In genomic region chr13:91802957-91803356, GRCh38 we compare ENCODE assay signal across 27 cellular contexts.
DNase-seq lines count a peak whose midpoint lies in the region; FAIRE-seq and TF ChIP-seq lines count a peak whose summit lies in the region.
"Had no signal": no experiment of that assay in that cellular context is flagged by ENCODE, and none has a peak within 500 bp of the region (broad histone marks: within the 10 kb centered on the region; RNA-seq: fewer than 3 reads in every experiment).

No MANE protein-coding gene starts in this region.

- H3K27me3 ChIP-seq in mesendoderm (ENCODE audit: insufficient read depth, low read length, poor library complexity) = no peaks in the 10 kb centered on the region
- H3K27me3 ChIP-seq: BE2C, BLaER1 had no signal

- H3K4ac ChIP-seq in mesendoderm (ENCODE audit: low read depth, low read length) = no peak overlapping the region

- no peak overlapping the region for H4K5ac ChIP-seq in mesendoderm (ENCODE audit: low read length)

- H3K4me1 ChIP-seq in HEK293 (ENCODE audit: control insufficient read depth, insufficient read depth, low read length) (no peaks in the 10 kb centered on the region), kidney (ENCODE audit: control insufficient read depth in 1 of 2, insufficient read depth in 1 of 2, low read depth in 1 of 2, low read length in 2 of 2) (no peaks in the 10 kb centered on the region), mesendoderm (ENCODE audit: control insufficient read depth, low read depth, low read length) (no peaks in the 10 kb centered on the region)
- H3K4me1 ChIP-seq: BLaER1 had no signal

- H2AK5ac ChIP-seq in mesendoderm (ENCODE audit: low read length) = no peak overlapping the region

- no peak overlapping the region for H2BK15ac ChIP-seq in mesendoderm (replicated peaks; ENCODE audit: low read depth)

- no peak overlapping the region for H3K4me2 ChIP-seq in mesendoderm (ENCODE audit: low read length)
- H3K4me2 ChIP-seq: BLaER1 had no signal

- H3K9ac ChIP-seq in kidney (ENCODE audit: low read length in 2 of 2) = no peak overlapping the region
- H3K9ac ChIP-seq in mesendoderm (ENCODE audit: low read length) = no peak overlapping the region
- H3K9ac ChIP-seq: BLaER1 had no signal

- TF ChIP-seq CTCF in HEK293 (tag by site-specific recombination; IDR thresholded peaks at IDR 0.05) = no peak
- TF ChIP-seq CTCF in kidney (IDR thresholded peaks at IDR 0.05; ENCODE audit: borderline replicate concordance, extremely low read depth, insufficient read depth) = no peak

- H3K23ac ChIP-seq in mesendoderm (ENCODE audit: low read length) = no peak overlapping the region

- no peak overlapping the region for H3K56ac ChIP-seq in mesendoderm (ENCODE audit: low read length)

- CTCF ChIA-PET in HEK293 (lab: Yijun Ruan, JAX) = no interaction called here

- no peak overlapping the region for H3K4me3 ChIP-seq in HEK293 (ENCODE audit: low read depth, low read length)
- no peak overlapping the region for H3K4me3 ChIP-seq in kidney (ENCODE audit: low read length in 2 of 2)
- no peak overlapping the region for H3K4me3 ChIP-seq in mesendoderm (ENCODE audit: low read length)
- H3K4me3 ChIP-seq: BLaER1, GM12878 had no signal

- intact Hi-C loops in kidney (cut with DNase I) = no loop called here

- no peak overlapping the region for H3K18ac ChIP-seq in mesendoderm (ENCODE audit: low read length)

- no peak overlapping the region for H4K8ac ChIP-seq in mesendoderm (ENCODE audit: low read depth, low read length)

- H2BK5ac ChIP-seq in mesendoderm (ENCODE audit: low read length) = no peak overlapping the region

- no peaks in the 10 kb centered on the region for H3K79me2 ChIP-seq in mesendoderm (ENCODE audit: control insufficient read depth, insufficient read depth, low read length)

- no peak for DNase-seq in frontal cortex (ENCODE audit: low spot score in 2 of 2)
- DNase-seq in kidney = no peak
- no peak for DNase-seq in mesendoderm
- DNase-seq in activated naive CD4-positive, alpha-beta T cell (lab: John Stamatoyannopoulos, UW) = no peak
- no peak for DNase-seq in NCI-H1105 (lab: John Stamatoyannopoulos, UW)
- DNase-seq in A172 (ENCODE audit: low spot score) = no peak
- DNase-seq: 8988T; ACHN; BE2C; C1 segment of cervical spinal cord; CD4-positive, alpha-beta memory T cell; CD4-positive, CD25-positive, alpha-beta regulatory T cell; CD8-positive, alpha-beta memory T cell; COR-L47; DMS 273 treated with DMSO at 0.1 percent for 48 hours; DMS153; DMS53; DMS79; DND-41; EL; GDM1 had no signal

- POLR2A ChIA-PET in HEK293 (lab: Yijun Ruan, JAX) = no interaction called here

- H3K27ac ChIP-seq in HEK293 (ENCODE audit: extremely low read depth, low read depth, low read length) (no peak overlapping the region), kidney (ENCODE audit: low read depth in 2 of 2, low read length in 2 of 2) (no peak overlapping the region), mesendoderm (ENCODE audit: low read depth, low read length) (no peak overlapping the region)
- H3K27ac ChIP-seq: BLaER1 had no signal

- H3K79me1 ChIP-seq in mesendoderm (ENCODE audit: low read length) = no peaks in the 10 kb centered on the region

- H3K9me3 ChIP-seq in HEK293 (ENCODE audit: control insufficient read depth, insufficient read depth, low read depth, low read length) = no peaks in the 10 kb centered on the region
- H3K9me3 ChIP-seq in kidney (ENCODE audit: control insufficient read depth in 1 of 2, low read length in 2 of 2) = no peaks in the 10 kb centered on the region
- H3K9me3 ChIP-seq: BE2C, BLaER1 had no signal

- H3K36me3 ChIP-seq in HEK293 (ENCODE audit: control insufficient read depth in 2 of 2, insufficient read depth in 1 of 2, low read length in 2 of 2) = no peaks in the 10 kb centered on the region
- no peaks in the 10 kb centered on the region for H3K36me3 ChIP-seq in kidney (ENCODE audit: control insufficient read depth in 1 of 2, insufficient read depth in 2 of 2, low read length in 2 of 2)
- H3K36me3 ChIP-seq in mesendoderm (ENCODE audit: control insufficient read depth, insufficient read depth, low read length) = no peaks in the 10 kb centered on the region
- H3K36me3 ChIP-seq: BE2C, BLaER1 had no signal

- H2BK120ac ChIP-seq in mesendoderm (ENCODE audit: low read depth, low read length) = no peak overlapping the region

- FAIRE-seq in A204.1 (lab: Jason Lieb, UNC) (peak; percentile 47), frontal cortex (lab: Jason Lieb, UNC) (peak; percentile 87), kidney (lab: Jason Lieb, UNC) (peak; percentile 45)
- FAIRE-seq: GM12878, GM12892, GM18507 had no signal

TF ChIP-seq in HEK293, 187 proteins besides CTCF, POLR2A, EP300 and RAD21:
- TF ChIP-seq, protein P1, sequence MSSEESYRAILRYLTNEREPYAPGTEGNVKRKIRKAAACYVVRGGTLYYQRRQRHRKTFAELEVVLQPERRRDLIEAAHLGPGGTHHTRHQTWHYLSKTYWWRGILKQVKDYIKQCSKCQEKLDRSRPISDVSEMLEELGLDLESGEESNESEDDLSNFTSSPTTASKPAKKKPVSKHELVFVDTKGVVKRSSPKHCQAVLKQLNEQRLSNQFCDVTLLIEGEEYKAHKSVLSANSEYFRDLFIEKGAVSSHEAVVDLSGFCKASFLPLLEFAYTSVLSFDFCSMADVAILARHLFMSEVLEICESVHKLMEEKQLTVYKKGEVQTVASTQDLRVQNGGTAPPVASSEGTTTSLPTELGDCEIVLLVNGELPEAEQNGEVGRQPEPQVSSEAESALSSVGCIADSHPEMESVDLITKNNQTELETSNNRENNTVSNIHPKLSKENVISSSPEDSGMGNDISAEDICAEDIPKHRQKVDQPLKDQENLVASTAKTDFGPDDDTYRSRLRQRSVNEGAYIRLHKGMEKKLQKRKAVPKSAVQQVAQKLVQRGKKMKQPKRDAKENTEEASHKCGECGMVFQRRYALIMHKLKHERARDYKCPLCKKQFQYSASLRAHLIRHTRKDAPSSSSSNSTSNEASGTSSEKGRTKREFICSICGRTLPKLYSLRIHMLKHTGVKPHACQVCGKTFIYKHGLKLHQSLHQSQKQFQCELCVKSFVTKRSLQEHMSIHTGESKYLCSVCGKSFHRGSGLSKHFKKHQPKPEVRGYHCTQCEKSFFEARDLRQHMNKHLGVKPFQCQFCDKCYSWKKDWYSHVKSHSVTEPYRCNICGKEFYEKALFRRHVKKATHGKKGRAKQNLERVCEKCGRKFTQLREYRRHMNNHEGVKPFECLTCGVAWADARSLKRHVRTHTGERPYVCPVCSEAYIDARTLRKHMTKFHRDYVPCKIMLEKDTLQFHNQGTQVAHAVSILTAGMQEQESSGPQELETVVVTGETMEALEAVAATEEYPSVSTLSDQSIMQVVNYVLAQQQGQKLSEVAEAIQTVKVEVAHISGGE (tag by site-specific recombination; conservative IDR thresholded peaks at IDR 0.05; ENCODE audit: low read depth) = no peak
- TF ChIP-seq ZNF423 (tag by site-specific recombination; IDR thresholded peaks at IDR 0.05) (no peak), TCF7L2 (IDR thresholded peaks at IDR 0.05; ENCODE audit: borderline replicate concordance, low read depth, low read length) (no peak), ZNF26 (tag by site-specific recombination; IDR thresholded peaks at IDR 0.05) (no peak)
- TF ChIP-seq, protein P2, sequence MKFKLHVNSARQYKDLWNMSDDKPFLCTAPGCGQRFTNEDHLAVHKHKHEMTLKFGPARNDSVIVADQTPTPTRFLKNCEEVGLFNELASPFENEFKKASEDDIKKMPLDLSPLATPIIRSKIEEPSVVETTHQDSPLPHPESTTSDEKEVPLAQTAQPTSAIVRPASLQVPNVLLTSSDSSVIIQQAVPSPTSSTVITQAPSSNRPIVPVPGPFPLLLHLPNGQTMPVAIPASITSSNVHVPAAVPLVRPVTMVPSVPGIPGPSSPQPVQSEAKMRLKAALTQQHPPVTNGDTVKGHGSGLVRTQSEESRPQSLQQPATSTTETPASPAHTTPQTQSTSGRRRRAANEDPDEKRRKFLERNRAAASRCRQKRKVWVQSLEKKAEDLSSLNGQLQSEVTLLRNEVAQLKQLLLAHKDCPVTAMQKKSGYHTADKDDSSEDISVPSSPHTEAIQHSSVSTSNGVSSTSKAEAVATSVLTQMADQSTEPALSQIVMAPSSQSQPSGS (tag by site-specific recombination; IDR thresholded peaks at IDR 0.05; ENCODE audit: low read depth) = peak; percentile 67
